Comparison of ENCODE assay signal across 24 cellular contexts in the genomic region with DNA sequence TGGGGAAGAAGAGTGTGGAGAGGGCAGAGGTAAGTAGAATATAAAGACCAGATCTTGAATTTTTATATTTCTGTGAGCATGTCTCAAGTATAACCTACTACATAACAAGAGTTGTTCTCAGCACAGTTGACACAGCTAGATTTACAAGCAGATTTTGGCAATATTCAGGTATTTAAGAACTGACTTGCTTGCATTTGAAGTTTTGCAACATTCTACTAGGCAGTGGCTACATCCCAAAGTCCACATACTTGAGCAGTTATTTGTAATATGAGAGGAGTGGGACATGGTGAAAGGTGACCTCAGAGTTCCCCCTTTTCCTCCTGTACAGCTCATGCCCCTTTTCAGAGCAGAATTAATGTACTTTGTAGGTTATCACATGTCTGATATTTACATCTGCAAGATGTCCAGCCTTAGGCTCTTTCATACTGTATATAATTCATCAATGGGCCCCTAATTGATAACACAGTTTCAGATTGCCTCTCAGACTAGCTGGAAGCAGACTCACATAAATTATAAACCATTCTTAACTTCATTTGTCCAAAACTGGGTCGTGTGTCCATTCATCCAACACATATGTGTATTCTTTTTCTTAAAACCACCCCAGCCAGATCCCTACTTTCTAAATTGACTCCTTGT.
"Had no signal": no experiment of that assay in that cellular context is flagged by ENCODE, and none has a peak within 500 bp of the region (broad histone marks: within the 10 kb centered on the region; RNA-seq: fewer than 3 reads in every experiment).

No MANE protein-coding gene starts in this region.

- H3K4me1 ChIP-seq: body of pancreas, gastroesophageal sphincter, heart right ventricle, left ventricle myocardium inferior, right atrium auricular region, suprapubic skin had no signal

- H3K36me3 ChIP-seq: right atrium auricular region had no signal

- H3K4me3 Mint-ChIP-seq: activated B cell treated with CpG ODN at 0.5 μM for 24 hours; activated CD8-positive, alpha-beta T cell treated with anti-CD3 and anti-CD28 coated beads for 36 hours; activated naive CD4-positive, alpha-beta T cell treated with anti-CD3 and anti-CD28 coated beads, Interleukin-2, amount 50 U/mL, for 24 hours; nephron had no signal

- H3K27me3 Mint-ChIP-seq: activated B cell treated with CpG ODN at 0.5 μM for 24 hours; activated CD8-positive, alpha-beta T cell treated with anti-CD3 and anti-CD28 coated beads for 36 hours; activated naive CD4-positive, alpha-beta T cell treated with anti-CD3 and anti-CD28 coated beads, Interleukin-2, amount 50 U/mL, for 24 hours had no signal

- H3K9me3 Mint-ChIP-seq: activated naive CD4-positive, alpha-beta T cell treated with anti-CD3 and anti-CD28 coated beads, Interleukin-2, amount 50 U/mL, for 24 hours had no signal

- ATAC-seq: activated CD8-positive, alpha-beta T cell treated with anti-CD3 and anti-CD28 coated beads for 36 hours; body of pancreas; esophagus mucosa; gastroesophageal sphincter; heart right ventricle had no signal

- H3K27ac Mint-ChIP-seq: activated B cell treated with CpG ODN at 0.5 μM for 24 hours; activated CD8-positive, alpha-beta T cell treated with anti-CD3 and anti-CD28 coated beads for 36 hours; activated naive CD4-positive, alpha-beta T cell treated with anti-CD3 and anti-CD28 coated beads, Interleukin-2, amount 50 U/mL, for 24 hours; nephron had no signal

- H3K9me3 ChIP-seq: body of pancreas, gastroesophageal sphincter, right atrium auricular region had no signal

- H3K27me3 ChIP-seq: body of pancreas, gastroesophageal sphincter, heart right ventricle, right atrium auricular region, suprapubic skin had no signal

- DNase-seq: activated B cell treated with CpG ODN at 0.5 μM for 24 hours; activated CD4-positive, alpha-beta T cell treated with anti-CD3 and anti-CD28 coated beads for 48 hours; activated CD8-positive, alpha-beta T cell treated with anti-CD3 and anti-CD28 coated beads for 36 hours; activated effector memory CD4-positive, alpha-beta T cell treated with anti-CD3 and anti-CD28 coated beads, Interleukin-2, amount 50 U/mL, for 16 hours; activated T-cell treated with anti-CD3 and anti-CD28 coated beads, Interleukin-2, amount 50 U/mL, for 48 hours; body of pancreas; caudate nucleus; heart right ventricle; left ventricle myocardium inferior; mesenchymal stem cell; nucleus accumbens; small intestine; stimulated activated CD4-positive, alpha-beta T cell treated with anti-CD3 and anti-CD28 coated beads, Interleukin-4, amount 100 ng/mL, for 4 hours; stimulated activated CD8-positive, alpha-beta memory T cell treated with anti-CD3 and anti-CD28 coated beads, Interleukin-4, amount 100 ng/mL, for 48 hours; stimulated activated naive CD4-positive, alpha-beta T cell treated with Interleukin-2 at 50 U/mL for 16 hours; trophoblast cell had no signal

- H3K4me3 ChIP-seq: body of pancreas, coronary artery, gastroesophageal sphincter, heart right ventricle, left ventricle myocardium inferior, right atrium auricular region, suprapubic skin had no signal

- H3K27ac ChIP-seq: body of pancreas, coronary artery, gastroesophageal sphincter, heart right ventricle, left ventricle myocardium inferior, right atrium auricular region, suprapubic skin had no signal

- H3K4me1 Mint-ChIP-seq: activated B cell treated with CpG ODN at 0.5 μM for 24 hours; activated naive CD4-positive, alpha-beta T cell treated with anti-CD3 and anti-CD28 coated beads, Interleukin-2, amount 50 U/mL, for 24 hours; nephron had no signal

- FAIRE-seq: islet of Langerhans, small intestine had no signal
